Comparison of ENCODE assay signal across 13 cellular contexts in the genomic region with DNA sequence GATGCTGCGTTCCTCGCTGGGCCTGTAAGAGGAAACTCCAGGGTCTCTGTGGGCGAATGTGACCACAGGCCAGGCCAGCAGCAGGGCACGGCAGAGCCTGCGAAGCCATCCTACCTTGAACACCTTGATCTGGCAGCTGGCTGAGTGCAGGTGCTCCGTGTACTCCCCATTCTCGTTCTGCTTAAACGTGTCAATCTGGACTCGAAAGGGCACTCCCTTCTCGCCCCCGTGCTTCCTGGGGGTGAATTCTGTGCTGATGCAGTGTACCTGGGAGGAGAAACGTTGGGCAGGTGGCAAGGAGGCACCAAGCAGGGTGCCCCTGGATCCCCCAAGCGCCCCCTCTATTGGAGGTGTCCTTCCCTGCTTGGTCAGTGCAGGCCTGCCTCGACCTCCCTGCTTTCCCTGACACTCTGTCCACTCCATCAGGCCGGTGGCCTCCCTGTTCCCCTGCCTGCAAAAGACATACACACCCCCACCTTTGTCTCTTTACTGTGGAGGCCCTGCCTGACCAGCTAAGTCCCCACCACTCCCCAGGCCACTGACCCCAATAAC. TPM values are rescaled to one million over a fixed set of nuclear protein-coding genes. Genes with fewer than 3 reads are reported as not detected.
DNase-seq lines count a peak whose midpoint lies in the region; FAIRE-seq and TF ChIP-seq lines count a peak whose summit lies in the region.
"Had no signal": no experiment of that assay in that cellular context is flagged by ENCODE, and none has a peak within 500 bp of the region (broad histone marks: within the 10 kb centered on the region; RNA-seq: fewer than 3 reads in every experiment).

No MANE protein-coding gene starts in this region.

- H3K9ac ChIP-seq in kidney (ENCODE audit: low read length in 2 of 2): no peak overlapping the region
- H3K9ac ChIP-seq: BLaER1 had no signal

- H3K4me3 Mint-ChIP-seq in MCF 10A (ENCODE audit: unreplicated experiment): no peak overlapping the region

- peaks cover 51% of the 10 kb centered on the region for H3K36me3 Mint-ChIP-seq in MCF 10A (ENCODE audit: insufficient read depth, unreplicated experiment)

- H3K27me3 ChIP-seq in breast epithelium: no peaks in the 10 kb centered on the region
- H3K27me3 ChIP-seq: BLaER1 had no signal

- H3K4me1 ChIP-seq in breast epithelium: no peaks in the 10 kb centered on the region
- H3K4me1 ChIP-seq in kidney (ENCODE audit: control insufficient read depth in 1 of 2, insufficient read depth in 1 of 2, low read depth in 1 of 2, low read length in 2 of 2): peaks cover 3 to 16% of the 10 kb centered on the region in 2 donors
- H3K4me1 ChIP-seq: BLaER1 had no signal

- TF ChIP-seq CTCF in MCF 10A (IDR thresholded peaks at IDR 0.05; ENCODE audit: unreplicated experiment): no peak
- TF ChIP-seq CTCF in breast epithelium (IDR thresholded peaks at IDR 0.05): no peak
- TF ChIP-seq CTCF in kidney (IDR thresholded peaks at IDR 0.05; ENCODE audit: borderline replicate concordance, extremely low read depth, insufficient read depth): no peak

- DNase-seq in MCF 10A (ENCODE audit: unreplicated experiment) (no peak), breast epithelium (ENCODE audit: low spot score in 2 of 2) (no peak), kidney (peak; percentile 57), posterior vena cava (ENCODE audit: low spot score) (peak; percentile 44), urothelium cell line (ENCODE audit: low spot score) (no peak), amygdala (lab: John Stamatoyannopoulos, UW) (no peak), HPDE6-E6E7 (ENCODE audit: extremely low spot score) (no peak)
- DNase-seq: 8988T, AML-193, DMS53, GF-D8 had no signal

- H3K4me3 ChIP-seq in breast epithelium: no peak overlapping the region
- H3K4me3 ChIP-seq in kidney (ENCODE audit: low read length in 2 of 2): no peak overlapping the region
- H3K4me3 ChIP-seq: BLaER1 had no signal

- no TSS peak for BruUV-seq in MCF 10A (replicated peaks; lab: Mats Ljungman, UMichigan)

- POLR2A ChIA-PET in MCF 10A (lab: Yijun Ruan, JAX): no interaction called here

- no peaks in the 10 kb centered on the region for H3K9me3 Mint-ChIP-seq in MCF 10A (ENCODE audit: unreplicated experiment)

- CTCF ChIA-PET in MCF 10A (lab: Yijun Ruan, JAX): interaction anchor here (1.1 kb wide), 1 partner anchor 87 kb away, joined by 3 read pairs; no protein-coding TSS in a partner anchor

- no peak for FAIRE-seq in kidney (lab: Jason Lieb, UNC)
- peak; percentile 56 for FAIRE-seq in urothelium cell line (lab: Jason Lieb, UNC)
- FAIRE-seq: GM19239 had no signal

- H3K36me3 ChIP-seq in breast epithelium: no peaks in the 10 kb centered on the region
- peaks cover 46 to 54% of the 10 kb centered on the region in 2 donors for H3K36me3 ChIP-seq in kidney (ENCODE audit: control insufficient read depth in 1 of 2, insufficient read depth in 2 of 2, low read length in 2 of 2)
- H3K36me3 ChIP-seq: BLaER1 had no signal

- no peaks in the 10 kb centered on the region for H3K4me1 Mint-ChIP-seq in MCF 10A (ENCODE audit: insufficient read depth, unreplicated experiment)

- peak overlapping the region; percentile 31 for H3K27ac Mint-ChIP-seq in MCF 10A (ENCODE audit: low read depth, unreplicated experiment)

- H3K27me3 Mint-ChIP-seq in MCF 10A (ENCODE audit: insufficient read depth, unreplicated experiment): no peaks in the 10 kb centered on the region

- no peaks in the 10 kb centered on the region for H3K9me3 ChIP-seq in breast epithelium
- no peaks in the 10 kb centered on the region for H3K9me3 ChIP-seq in kidney (ENCODE audit: control insufficient read depth in 1 of 2, low read length in 2 of 2)
- H3K9me3 ChIP-seq: BLaER1 had no signal

- TF ChIP-seq POLR2A in breast epithelium (IDR thresholded peaks at IDR 0.05): no peak

- no peak overlapping the region for H3K27ac ChIP-seq in breast epithelium
- H3K27ac ChIP-seq in kidney (ENCODE audit: low read depth in 2 of 2, low read length in 2 of 2): no peak overlapping the region
- H3K27ac ChIP-seq: BLaER1 had no signal

- intact Hi-C loops in MCF 10A (cut with micrococcal nuclease): no loop called here
- intact Hi-C loops in breast epithelium (cut with DNase I; ENCODE audit: low total_unique reads): no loop called here
- intact Hi-C loops in kidney (cut with DNase I): no loop called here
- intact Hi-C loops in posterior vena cava (cut with DNase I): no loop called here

RNA-seq across cellular contexts. Expression of gene TFCP2L1, which starts 38.2 kb away (rescaled TPM):
- total RNA-seq in MCF 10A (2022) (22.6 and 24.3 TPM in 2 replicates), breast epithelium (10 to 100 TPM in 1 of 3 donors, 1 to 10 TPM in 2; 7.5 to 90.3 (median 8.3) TPM), kidney (172 TPM), posterior vena cava (1 to 10 TPM in 1 of 2 donors, under 1 TPM in 1; 0.29 to 2.3 TPM)
- 44.4 TPM for polyA plus RNA-seq in kidney (ENCODE audit: insufficient read depth, low read depth, low replicate concordance)

Comparison
In these comparisons a context has a peak if more than half of its experiments do, and no peak if none do; other contexts are left out.
1. DNase-seq: peak in kidney (single experiment) and posterior vena cava (single experiment); none in MCF 10A (single experiment), breast epithelium (0 of 2), urothelium cell line (single experiment), amygdala (0 of 56) and HPDE6-E6E7 (single experiment).